ENCODE assay signal across 11 cellular contexts in genomic region chr9:120869726-120870125, GRCh38. TPM values are rescaled to one million over a fixed set of nuclear protein-coding genes. Genes with fewer than 3 reads are reported as not detected.
DNase-seq lines count a peak whose midpoint lies in the region; ATAC-seq and TF ChIP-seq lines count a peak whose summit lies in the region.
"Had no signal": no experiment of that assay in that cellular context is flagged by ENCODE, and none has a peak within 500 bp of the region (broad histone marks: within the 10 kb centered on the region; RNA-seq: fewer than 3 reads in every experiment).

No MANE protein-coding gene starts in this region.

- DNase-seq in IMR-90 (no peak), hepatocyte (ENCODE audit: low spot score) (no peak), KBM-7 (no peak)
- DNase-seq in activated CD8-positive, alpha-beta T cell treated with anti-CD3 and anti-CD28 coated beads, Interleukin-2, amount 10 ng/mL, durations not matched to agents 7 days and 5 days, result no peak
- no peak for DNase-seq in stimulated activated CD4-positive, alpha-beta T cell treated with anti-CD3 and anti-CD28 coated beads, Interleukin-2, amount 100 ng/mL, for 24 hours
- DNase-seq: GDM1, NCI-H1092, PC-9 had no signal

- H3K36me3 Mint-ChIP-seq in activated CD8-positive, alpha-beta T cell treated with anti-CD3 and anti-CD28 coated beads, Interleukin-2, amount 10 ng/mL, durations not matched to agents 7 days and 5 days (ENCODE audit: low read depth), result peaks cover 87% of the 10 kb centered on the region
- H3K36me3 Mint-ChIP-seq in stimulated activated memory B cell treated with anti-CD40 and anti-IgM and Interleukin-4, amounts not matched to agents 10 μg/mL and 1 μg/mL and 100 μg/mL, for 72 hours, result peaks cover 17% of the 10 kb centered on the region

- no peaks in the 10 kb centered on the region for H3K79me2 ChIP-seq in hepatocyte

- peaks cover 29% of the 10 kb centered on the region for H3K9me1 ChIP-seq in IMR-90 (ENCODE audit: insufficient read depth, low read length)

- TF ChIP-seq RAD21 in IMR-90 (IDR thresholded peaks at IDR 0.05; ENCODE audit: low read length), result no peak

- peaks cover 10% of the 10 kb centered on the region for H3K4me1 ChIP-seq in IMR-90 (ENCODE audit: control insufficient read depth, insufficient read depth, low read length)
- H3K4me1 ChIP-seq in hepatocyte (ENCODE audit: insufficient read depth), result peaks cover 31% of the 10 kb centered on the region

- no TSS peak for BruUV-seq in IMR-90 (replicated peaks; lab: Mats Ljungman, UMichigan)

- POLR2A ChIA-PET in IMR-90 (lab: Charles Lee; ENCODE audit: unreplicated experiment), result no interaction called here
- POLR2A ChIA-PET in activated CD8-positive, alpha-beta T cell treated with anti-CD3 and anti-CD28 coated beads, Interleukin-2, amount 10 ng/mL, durations not matched to agents 7 days and 5 days (lab: Charles Lee), result interaction anchor here (0.5 to 14.1 kb wide), 8 partner anchors 12 to 110 kb away, joined by 3 to 344 read pairs (median 4); partner anchors contain the start of gene TRAF1

- 88% methylated on average over 3 of the region's 10 CpGs; no CpG with 5 or more reads in 1 of the 2 experiments for WGBS in IMR-90 (ENCODE audit: extremely low coverage in 2 of 2, insufficient read length in 1 of 2), 2 experiments
- WGBS in hepatocyte (ENCODE audit: low lambda C conversion rate, missing lambda C conversion rate), result 97% methylated on average over 10 of the region's 10 CpGs

- TF ChIP-seq POLR2A in IMR-90 (IDR thresholded peaks at IDR 0.05; ENCODE audit: low read depth, low read length), result no peak

- H3K9me3 Mint-ChIP-seq in activated CD8-positive, alpha-beta T cell treated with anti-CD3 and anti-CD28 coated beads, Interleukin-2, amount 10 ng/mL, durations not matched to agents 7 days and 5 days (ENCODE audit: insufficient read depth), result no peaks in the 10 kb centered on the region
- H3K9me3 Mint-ChIP-seq in stimulated activated memory B cell treated with anti-CD40 and anti-IgM and Interleukin-4, amounts not matched to agents 10 μg/mL and 1 μg/mL and 100 μg/mL, for 72 hours, result no peaks in the 10 kb centered on the region

- H2BK120ac ChIP-seq in IMR-90 (ENCODE audit: low read depth, low read length), result 0 out of 2 replicates have a peak overlapping the region, but pooled peaks have one; percentile 25

- no peak overlapping the region for H2BK5ac ChIP-seq in IMR-90 (ENCODE audit: low read depth, low read length, poor library complexity, severe bottlenecking)

- H3K18ac ChIP-seq in IMR-90 (ENCODE audit: low read depth, low read length), result no peak overlapping the region

- H2AK9ac ChIP-seq in IMR-90 (replicated peaks; ENCODE audit: low read depth, low read length, poor library complexity), result peak overlapping the region; percentile 98

- 0 out of 2 replicates have a peak overlapping the region, but pooled peaks have one; percentile 5 for H2BK20ac ChIP-seq in IMR-90 (ENCODE audit: low read depth, low read length)

- CTCF ChIA-PET in IMR-90 (lab: Yijun Ruan, JAX), result interaction anchor here (0.7 to 1.0 kb wide), 2 partner anchors 307 to 325 kb away, joined by 3 read pairs; no protein-coding TSS in a partner anchor
- CTCF ChIA-PET in activated CD8-positive, alpha-beta T cell treated with anti-CD3 and anti-CD28 coated beads, Interleukin-2, amount 10 ng/mL, durations not matched to agents 7 days and 5 days (lab: Charles Lee), result interaction anchor here (0.6 to 5.4 kb wide), 21 partner anchors 9 to 252 kb away, joined by 3 to 66 read pairs (median 10); partner anchors contain the start of gene TRAF1

- H3K4me3 ChIP-seq in IMR-90 (ENCODE audit: insufficient read depth, low read depth, low read length) (no peak overlapping the region), hepatocyte (no peak overlapping the region)
- H3K4me3 ChIP-seq: PC-9 had no signal

- H3K9ac ChIP-seq in IMR-90 (ENCODE audit: low read depth, low read length), result no peak overlapping the region

- intact Hi-C loops in IMR-90 (cut with micrococcal nuclease), result loop anchor here (2.0 kb wide), 1 partner anchor 67 kb away; no protein-coding TSS in a partner anchor

- peak overlapping the region; percentile 82 for H3K4me3 Mint-ChIP-seq in activated CD8-positive, alpha-beta T cell treated with anti-CD3 and anti-CD28 coated beads, Interleukin-2, amount 10 ng/mL, durations not matched to agents 7 days and 5 days
- H3K4me3 Mint-ChIP-seq in stimulated activated memory B cell treated with anti-CD40 and anti-IgM and Interleukin-4, amounts not matched to agents 10 μg/mL and 1 μg/mL and 100 μg/mL, for 72 hours, result no peak overlapping the region

- H4K20me1 ChIP-seq in IMR-90 (ENCODE audit: insufficient read depth, low read length) (no peaks in the 10 kb centered on the region), hepatocyte (ENCODE audit: insufficient read depth, poor library complexity, severe bottlenecking) (no peaks in the 10 kb centered on the region)

- no peaks in the 10 kb centered on the region for H3K27me3 ChIP-seq in IMR-90 (ENCODE audit: control insufficient read depth, insufficient read depth, low read length)
- no peaks in the 10 kb centered on the region for H3K27me3 ChIP-seq in hepatocyte

- H4K5ac ChIP-seq in IMR-90 (ENCODE audit: low read depth, low read length), result peak overlapping the region; percentile 38

- peak overlapping the region; percentile 60 to 93; a peak in 3 of 4 replicates for H4K8ac ChIP-seq in IMR-90 (ENCODE audit: low read depth in 2 of 2, low read length in 2 of 2)

- peaks cover 13 to 49% of the 10 kb centered on the region in 2 experiments for H3K79me1 ChIP-seq in IMR-90 (ENCODE audit: low read depth in 1 of 2, low read length in 2 of 2)

- H3K27ac Mint-ChIP-seq in activated CD8-positive, alpha-beta T cell treated with anti-CD3 and anti-CD28 coated beads, Interleukin-2, amount 10 ng/mL, durations not matched to agents 7 days and 5 days, result peak overlapping the region; percentile 99
- H3K27ac Mint-ChIP-seq in stimulated activated memory B cell treated with anti-CD40 and anti-IgM and Interleukin-4, amounts not matched to agents 10 μg/mL and 1 μg/mL and 100 μg/mL, for 72 hours, result peak overlapping the region; percentile 55

- H2AFZ ChIP-seq in IMR-90 (replicated peaks; ENCODE audit: low read length, poor library complexity) (peak overlapping the region; percentile 64), hepatocyte (no peak overlapping the region)
- H2AFZ ChIP-seq: PC-9 had no signal

- peak overlapping the region; percentile 20; the same call in 2 of the 3 replicates for H2BK15ac ChIP-seq in IMR-90 (ENCODE audit: low read depth, low read length)

- no peak overlapping the region for H3K23ac ChIP-seq in IMR-90 (ENCODE audit: low read depth, low read length)

- H3K36me3 ChIP-seq in IMR-90 (ENCODE audit: control insufficient read depth, insufficient read depth, low read length) (peaks cover 32% of the 10 kb centered on the region), hepatocyte (replicated peaks; ENCODE audit: insufficient read depth, low read depth) (no peaks in the 10 kb centered on the region)

- in situ Hi-C loops in IMR-90 (cut with MboI; ENCODE audit: low sequenced_read_pairs) (loop anchor here (5.0 kb wide), 1 partner anchor 68 kb away; no protein-coding TSS in a partner anchor), KBM-7 (cut with MboI; ENCODE audit: low pct_unique_long_range_greater_than_20kb, low sequenced_read_pairs) (no loop called here)

- peaks cover 59% of the 10 kb centered on the region for H3K4me1 Mint-ChIP-seq in activated CD8-positive, alpha-beta T cell treated with anti-CD3 and anti-CD28 coated beads, Interleukin-2, amount 10 ng/mL, durations not matched to agents 7 days and 5 days (ENCODE audit: low read depth)
- H3K4me1 Mint-ChIP-seq in stimulated activated memory B cell treated with anti-CD40 and anti-IgM and Interleukin-4, amounts not matched to agents 10 μg/mL and 1 μg/mL and 100 μg/mL, for 72 hours, result peaks cover 34% of the 10 kb centered on the region

- H3K9me3 ChIP-seq in IMR-90 (ENCODE audit: control insufficient read depth, insufficient read depth, low read length), result no peaks in the 10 kb centered on the region
- H3K9me3 ChIP-seq in hepatocyte (ENCODE audit: low read depth), result no peaks in the 10 kb centered on the region

- no peaks in the 10 kb centered on the region for H3K9me2 ChIP-seq in hepatocyte (replicated peaks; ENCODE audit: insufficient read depth)

- no peak overlapping the region; the same call in 1 of the 2 replicates for H3K4ac ChIP-seq in IMR-90 (ENCODE audit: low read depth, low read length)

- ATAC-seq in IMR-90 (ENCODE audit: low read depth) (no peak), HG03175 (IDR thresholded peaks at IDR 0.05; ENCODE audit: unreplicated experiment) (no peak), HG03095 (IDR thresholded peaks at IDR 0.05; ENCODE audit: unreplicated experiment) (no peak)
- no peak for ATAC-seq in activated CD8-positive, alpha-beta T cell treated with anti-CD3 and anti-CD28 coated beads, Interleukin-2, amount 10 ng/mL, durations not matched to agents 7 days and 5 days
- no peak for ATAC-seq in stimulated activated memory B cell treated with anti-CD40 and anti-IgM and Interleukin-4, amounts not matched to agents 10 μg/mL and 1 μg/mL and 100 μg/mL, for 72 hours

- H4K91ac ChIP-seq in IMR-90 (ENCODE audit: insufficient read depth, low read depth, low read length), result peak overlapping the region; percentile 62; the same call in 1 of the 2 replicates

- H3K14ac ChIP-seq in IMR-90 (replicated peaks; ENCODE audit: low read depth, low read length), result no peak overlapping the region

- dilution Hi-C loops in IMR-90 (cut with HindIII; ENCODE audit: low sequenced_read_pairs, unreplicated experiment), result no loop called here

- H3K4me2 ChIP-seq in IMR-90 (ENCODE audit: low read depth, low read length), result no peak overlapping the region
- H3K4me2 ChIP-seq in hepatocyte, result peak overlapping the region; percentile 74

- H3K27me3 Mint-ChIP-seq in activated CD8-positive, alpha-beta T cell treated with anti-CD3 and anti-CD28 coated beads, Interleukin-2, amount 10 ng/mL, durations not matched to agents 7 days and 5 days (ENCODE audit: low read depth), result no peaks in the 10 kb centered on the region
- H3K27me3 Mint-ChIP-seq in stimulated activated memory B cell treated with anti-CD40 and anti-IgM and Interleukin-4, amounts not matched to agents 10 μg/mL and 1 μg/mL and 100 μg/mL, for 72 hours, result no peaks in the 10 kb centered on the region

- H2AK5ac ChIP-seq in IMR-90 (ENCODE audit: low read depth, low read length), result peak overlapping the region; percentile 63

- H3K56ac ChIP-seq in IMR-90 (ENCODE audit: extremely low read depth, insufficient read depth, low read length), result no peak overlapping the region

- H3K27ac ChIP-seq in IMR-90 (ENCODE audit: insufficient read depth, low read length) (0 out of 2 replicates have a peak overlapping the region, but pooled peaks have one; percentile 3), hepatocyte (peak overlapping the region; percentile 75)
- H3K27ac ChIP-seq: PC-9 had no signal

- TF ChIP-seq CTCF in IMR-90 (conservative IDR thresholded peaks at IDR 0.05; ENCODE audit: low read depth, low read length), result no peak
- TF ChIP-seq CTCF in hepatocyte (IDR thresholded peaks at IDR 0.05; ENCODE audit: poor library complexity), result no peak

RNA-seq across cellular contexts. Expression of gene PHF19, which starts 7.3 kb away (rescaled TPM):
- 36.1 and 37.6 TPM in 2 replicates for total RNA-seq in IMR-90 (2012; rRNA removed)
- polyA plus RNA-seq in IMR-90 (2012; rRNA removed), result 55.6 and 56.9 TPM in 2 replicates
- 52.9 and 59.9 TPM in 2 replicates for polyA plus RNA-seq in IMR-90 (2012; cell fraction: cytosol; rRNA removed)
- 37.1 and 52.4 TPM in 2 replicates for polyA plus RNA-seq in IMR-90 (2012; cell fraction: nucleus; rRNA removed; ENCODE audit: low replicate concordance)
- 100 to 1,000 TPM; 273 to 290 TPM for total RNA-seq in activated CD8-positive, alpha-beta T cell treated with anti-CD3 and anti-CD28 coated beads, Interleukin-2, amount 10 ng/mL, durations not matched to agents 7 days and 5 days
- 33.7 and 34.8 TPM in 2 replicates for total RNA-seq in hepatocyte
- 25.4 and 30.9 TPM in 2 replicates for polyA plus RNA-seq in hepatocyte

RNA-seq across cellular contexts. Expression of gene PSMD5, which starts 27.0 kb away (rescaled TPM):
- total RNA-seq in IMR-90 (2012; rRNA removed), result 25.6 and 38.9 TPM in 2 replicates
- 23.1 and 26.1 TPM in 2 replicates for polyA plus RNA-seq in IMR-90 (2012; rRNA removed)
- polyA plus RNA-seq in IMR-90 (2012; cell fraction: cytosol; rRNA removed), result 8.2 and 8.4 TPM in 2 replicates
- 3.0 and 16.9 TPM in 2 replicates for polyA plus RNA-seq in IMR-90 (2012; cell fraction: nucleus; rRNA removed; ENCODE audit: low replicate concordance)
- total RNA-seq in activated CD8-positive, alpha-beta T cell treated with anti-CD3 and anti-CD28 coated beads, Interleukin-2, amount 10 ng/mL, durations not matched to agents 7 days and 5 days, result 10 to 100 TPM; 47.9 to 50.7 TPM
- total RNA-seq in hepatocyte, result 13.3 and 14.7 TPM in 2 replicates
- polyA plus RNA-seq in hepatocyte, result 10.4 and 12.1 TPM in 2 replicates

RNA-seq across cellular contexts. Expression of gene TRAF1, which starts 56.9 kb away (rescaled TPM):
- 3.1 and 3.9 TPM in 2 replicates for total RNA-seq in IMR-90 (2012; rRNA removed)
- polyA plus RNA-seq in IMR-90 (2012; rRNA removed), result 3.7 and 4.1 TPM in 2 replicates
- polyA plus RNA-seq in IMR-90 (2012; cell fraction: cytosol; rRNA removed), result 2.0 and 2.9 TPM in 2 replicates
- 5.6 and 6.9 TPM in 2 replicates for polyA plus RNA-seq in IMR-90 (2012; cell fraction: nucleus; rRNA removed; ENCODE audit: low replicate concordance)
- 10 to 100 TPM; 51.6 to 52.9 TPM for total RNA-seq in activated CD8-positive, alpha-beta T cell treated with anti-CD3 and anti-CD28 coated beads, Interleukin-2, amount 10 ng/mL, durations not matched to agents 7 days and 5 days
- 4.0 and 5.4 TPM in 2 replicates for total RNA-seq in hepatocyte
- 2.2 and 3.3 TPM in 2 replicates for polyA plus RNA-seq in hepatocyte
